ENCODE assay signal across 8 cellular contexts in genomic region chr16:49281843-49282642, GRCh38. TPM values are rescaled to one million over a fixed set of nuclear protein-coding genes. Genes with fewer than 3 reads are reported as not detected.
DNase-seq lines count a peak whose midpoint lies in the region; ATAC-seq and TF ChIP-seq lines count a peak whose summit lies in the region.

No MANE protein-coding gene starts in this region.

- H3K4me3 ChIP-seq in brain microvascular endothelial cell (ENCODE audit: low read depth, low read length) (no peak overlapping the region), skeletal muscle satellite cell (ENCODE audit: low read length) (peak overlapping the region; percentile 34)

- no peak overlapping the region for H3K27ac Mint-ChIP-seq in CD14-positive monocyte

- H3K27me3 ChIP-seq in brain microvascular endothelial cell (replicated peaks) (peaks cover 64% of the 10 kb centered on the region), skeletal muscle satellite cell (ENCODE audit: control insufficient read depth, insufficient read depth, low read length) (peaks cover 64% of the 10 kb centered on the region)

- peaks cover 73 to 93% (median 78%) of the 10 kb centered on the region in 3 donors for H3K27me3 Mint-ChIP-seq in CD14-positive monocyte (ENCODE audit: low read depth in 3 of 3)

- H3K36me3 ChIP-seq in brain microvascular endothelial cell (replicated peaks): no peaks in the 10 kb centered on the region
- H3K36me3 ChIP-seq in skeletal muscle satellite cell (ENCODE audit: insufficient read depth, low read length): no peaks in the 10 kb centered on the region

- peak; percentile 70 for ATAC-seq in GM19324 (IDR thresholded peaks at IDR 0.05; ENCODE audit: low FRiP score, unreplicated experiment)
- ATAC-seq in HG03432 (IDR thresholded peaks at IDR 0.05; ENCODE audit: unreplicated experiment): peak; percentile 91

- no peaks in the 10 kb centered on the region for H3K4me1 ChIP-seq in skeletal muscle satellite cell (ENCODE audit: control insufficient read depth, insufficient read depth, low read length)

- H3K9ac ChIP-seq in skeletal muscle satellite cell (ENCODE audit: low read depth, low read length): no peak overlapping the region

- H3K4me2 ChIP-seq in skeletal muscle satellite cell (ENCODE audit: low read length): peak overlapping the region; percentile 20

- peak overlapping the region; percentile 31 to 83 for H3K4me3 Mint-ChIP-seq in CD14-positive monocyte

- TF ChIP-seq CTCF in CD14-positive monocyte (IDR thresholded peaks at IDR 0.05): no peak
- no peak for TF ChIP-seq CTCF in brain microvascular endothelial cell (IDR thresholded peaks at IDR 0.05; ENCODE audit: low read depth, low read length, missing control alignments)

- H3K36me3 Mint-ChIP-seq in CD14-positive monocyte: peaks cover 0 to 5% of the 10 kb centered on the region in 2 donors

- intact Hi-C loops in CD14-positive monocyte (cut with micrococcal nuclease): no loop called here

- H3K4me1 Mint-ChIP-seq in CD14-positive monocyte: peaks cover 9% of the 10 kb centered on the region

- DNase-seq in CD14-positive monocyte (ENCODE audit: low spot score): no peak
- peak; percentile 83 to 88 for DNase-seq in NOMO-1 (lab: John Stamatoyannopoulos, UW; ENCODE audit: unreplicated experiment in 2 of 2)
- DNase-seq in brain microvascular endothelial cell: peak; percentile 2
- DNase-seq in iPS-NIHi11 (ENCODE audit: low spot score): peak; percentile 97
- no peak for DNase-seq in epidermal melanocyte (ENCODE audit: insufficient read length, low spot score)

- peaks cover 4 to 37% (median 15%) of the 10 kb centered on the region in 7 donors for H3K9me3 Mint-ChIP-seq in CD14-positive monocyte

- in situ Hi-C loops in brain microvascular endothelial cell (cut with HindIII; ENCODE audit: low pct_ligation_motif_present, low sequenced_read_pairs): no loop called here

- H3K27ac ChIP-seq in brain microvascular endothelial cell: no peak overlapping the region

- H3K9me3 ChIP-seq in skeletal muscle satellite cell (replicated peaks; ENCODE audit: low read length): no peaks in the 10 kb centered on the region

RNA-seq across cellular contexts. Expression of gene CBLN1, which starts 0.4 kb away (rescaled TPM):
- not detected for polyA plus RNA-seq in CD14-positive monocyte
- total RNA-seq in skeletal muscle satellite cell (2012; rRNA removed): not detected in 2 replicates

Comparison
In these comparisons a context has a peak if more than half of its experiments do, and no peak if none do; other contexts are left out.
1. DNase-seq: peak in NOMO-1 (2 of 2), brain microvascular endothelial cell (single experiment) and iPS-NIHi11 (single experiment); none in CD14-positive monocyte (single experiment) and epidermal melanocyte (single experiment).